In the genomic region with DNA sequence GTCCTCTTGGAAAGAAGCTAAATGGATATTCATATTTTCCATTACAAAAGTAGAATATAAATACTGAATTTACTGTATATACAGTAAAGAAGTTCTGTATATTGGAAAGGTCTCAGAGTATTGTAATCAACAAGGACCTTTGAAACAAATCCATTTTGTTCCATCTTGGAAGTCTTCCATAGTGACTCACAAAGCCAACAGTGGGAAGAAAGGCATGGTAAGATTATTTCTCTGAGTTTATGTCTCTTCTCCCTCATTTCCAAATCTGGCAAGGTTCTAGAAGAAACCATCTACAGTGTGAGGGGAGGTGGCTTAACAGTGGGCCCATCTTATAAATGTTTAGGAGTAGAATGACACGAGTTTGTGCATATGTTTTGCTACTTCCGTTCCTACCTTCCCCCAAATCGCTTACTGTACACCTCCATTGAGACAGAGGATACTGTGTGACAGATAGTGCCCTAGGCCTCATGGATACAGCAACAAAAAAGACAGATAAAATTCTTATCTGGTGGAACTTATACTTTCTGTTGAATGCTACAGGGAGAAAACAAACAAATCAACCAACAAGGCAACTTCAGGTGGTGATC, we compare ENCODE assay signal across 1 cellular context.
TF ChIP-seq lines count a peak whose summit lies in the region.

No MANE protein-coding gene starts in this region.

TF ChIP-seq in K562, 482 proteins besides CTCF, POLR2A, EP300 and RAD21 (continued from another document):
- TF ChIP-seq, protein P1, sequence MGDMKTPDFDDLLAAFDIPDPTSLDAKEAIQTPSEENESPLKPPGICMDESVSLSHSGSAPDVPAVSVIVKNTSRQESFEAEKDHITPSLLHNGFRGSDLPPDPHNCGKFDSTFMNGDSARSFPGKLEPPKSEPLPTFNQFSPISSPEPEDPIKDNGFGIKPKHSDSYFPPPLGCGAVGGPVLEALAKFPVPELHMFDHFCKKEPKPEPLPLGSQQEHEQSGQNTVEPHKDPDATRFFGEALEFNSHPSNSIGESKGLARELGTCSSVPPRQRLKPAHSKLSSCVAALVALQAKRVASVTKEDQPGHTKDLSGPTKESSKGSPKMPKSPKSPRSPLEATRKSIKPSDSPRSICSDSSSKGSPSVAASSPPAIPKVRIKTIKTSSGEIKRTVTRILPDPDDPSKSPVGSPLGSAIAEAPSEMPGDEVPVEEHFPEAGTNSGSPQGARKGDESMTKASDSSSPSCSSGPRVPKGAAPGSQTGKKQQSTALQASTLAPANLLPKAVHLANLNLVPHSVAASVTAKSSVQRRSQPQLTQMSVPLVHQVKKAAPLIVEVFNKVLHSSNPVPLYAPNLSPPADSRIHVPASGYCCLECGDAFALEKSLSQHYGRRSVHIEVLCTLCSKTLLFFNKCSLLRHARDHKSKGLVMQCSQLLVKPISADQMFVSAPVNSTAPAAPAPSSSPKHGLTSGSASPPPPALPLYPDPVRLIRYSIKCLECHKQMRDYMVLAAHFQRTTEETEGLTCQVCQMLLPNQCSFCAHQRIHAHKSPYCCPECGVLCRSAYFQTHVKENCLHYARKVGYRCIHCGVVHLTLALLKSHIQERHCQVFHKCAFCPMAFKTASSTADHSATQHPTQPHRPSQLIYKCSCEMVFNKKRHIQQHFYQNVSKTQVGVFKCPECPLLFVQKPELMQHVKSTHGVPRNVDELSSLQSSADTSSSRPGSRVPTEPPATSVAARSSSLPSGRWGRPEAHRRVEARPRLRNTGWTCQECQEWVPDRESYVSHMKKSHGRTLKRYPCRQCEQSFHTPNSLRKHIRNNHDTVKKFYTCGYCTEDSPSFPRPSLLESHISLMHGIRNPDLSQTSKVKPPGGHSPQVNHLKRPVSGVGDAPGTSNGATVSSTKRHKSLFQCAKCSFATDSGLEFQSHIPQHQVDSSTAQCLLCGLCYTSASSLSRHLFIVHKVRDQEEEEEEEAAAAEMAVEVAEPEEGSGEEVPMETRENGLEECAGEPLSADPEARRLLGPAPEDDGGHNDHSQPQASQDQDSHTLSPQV (IDR thresholded peaks at IDR 0.05), result no peak
- no peak for TF ChIP-seq STAG1 (CRISPR knock-in tag; IDR thresholded peaks at IDR 0.05; ENCODE audit: borderline replicate concordance)
- TF ChIP-seq ZC3H8 (IDR thresholded peaks at IDR 0.05), result no peak
- no peak for TF ChIP-seq SPI1 (IDR thresholded peaks at IDR 0.05; ENCODE audit: borderline replicate concordance, low read depth, low read length)
- no peak for TF ChIP-seq ZNF583 (CRISPR knock-in tag; IDR thresholded peaks at IDR 0.05)
- TF ChIP-seq ETV1 (tag; conservative IDR thresholded peaks at IDR 0.05; ENCODE audit: low read depth), result 0 out of 2 replicates have a peak, but pooled peaks have one; percentile 17
- no peak for TF ChIP-seq NCOA4 (IDR thresholded peaks at IDR 0.05; ENCODE audit: partially characterized antibody)
- no peak for TF ChIP-seq EP400 (IDR thresholded peaks at IDR 0.05)
- TF ChIP-seq ZNF324 (CRISPR knock-in tag; IDR thresholded peaks at IDR 0.05), result no peak
- TF ChIP-seq MAFK (IDR thresholded peaks at IDR 0.05; ENCODE audit: low read length), result no peak
- TF ChIP-seq NFIC (IDR thresholded peaks at IDR 0.05), result peak; percentile 19; the same call in 1 of the 2 replicates
- no peak for TF ChIP-seq TBP (optimal IDR thresholded peaks at IDR 0.05; ENCODE audit: low read depth, low read length)
- TF ChIP-seq, protein P2, sequence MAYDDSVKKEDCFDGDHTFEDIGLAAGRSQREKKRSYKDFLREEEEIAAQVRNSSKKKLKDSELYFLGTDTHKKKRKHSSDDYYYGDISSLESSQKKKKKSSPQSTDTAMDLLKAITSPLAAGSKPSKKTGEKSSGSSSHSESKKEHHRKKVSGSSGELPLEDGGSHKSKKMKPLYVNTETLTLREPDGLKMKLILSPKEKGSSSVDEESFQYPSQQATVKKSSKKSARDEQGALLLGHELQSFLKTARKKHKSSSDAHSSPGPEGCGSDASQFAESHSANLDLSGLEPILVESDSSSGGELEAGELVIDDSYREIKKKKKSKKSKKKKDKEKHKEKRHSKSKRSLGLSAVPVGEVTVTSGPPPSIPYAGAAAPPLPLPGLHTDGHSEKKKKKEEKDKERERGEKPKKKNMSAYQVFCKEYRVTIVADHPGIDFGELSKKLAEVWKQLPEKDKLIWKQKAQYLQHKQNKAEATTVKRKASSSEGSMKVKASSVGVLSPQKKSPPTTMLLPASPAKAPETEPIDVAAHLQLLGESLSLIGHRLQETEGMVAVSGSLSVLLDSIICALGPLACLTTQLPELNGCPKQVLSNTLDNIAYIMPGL (CRISPR knock-in tag; IDR thresholded peaks at IDR 0.05), result no peak
- TF ChIP-seq FOSL1 (tag; conservative IDR thresholded peaks at IDR 0.05), result peak; percentile 61
- no peak for TF ChIP-seq RBM25 (IDR thresholded peaks at IDR 0.05; ENCODE audit: low read depth, low read length, severe bottlenecking)
- no peak for TF ChIP-seq ZKSCAN3 (CRISPR knock-in tag; IDR thresholded peaks at IDR 0.05)
- TF ChIP-seq, protein P3, sequence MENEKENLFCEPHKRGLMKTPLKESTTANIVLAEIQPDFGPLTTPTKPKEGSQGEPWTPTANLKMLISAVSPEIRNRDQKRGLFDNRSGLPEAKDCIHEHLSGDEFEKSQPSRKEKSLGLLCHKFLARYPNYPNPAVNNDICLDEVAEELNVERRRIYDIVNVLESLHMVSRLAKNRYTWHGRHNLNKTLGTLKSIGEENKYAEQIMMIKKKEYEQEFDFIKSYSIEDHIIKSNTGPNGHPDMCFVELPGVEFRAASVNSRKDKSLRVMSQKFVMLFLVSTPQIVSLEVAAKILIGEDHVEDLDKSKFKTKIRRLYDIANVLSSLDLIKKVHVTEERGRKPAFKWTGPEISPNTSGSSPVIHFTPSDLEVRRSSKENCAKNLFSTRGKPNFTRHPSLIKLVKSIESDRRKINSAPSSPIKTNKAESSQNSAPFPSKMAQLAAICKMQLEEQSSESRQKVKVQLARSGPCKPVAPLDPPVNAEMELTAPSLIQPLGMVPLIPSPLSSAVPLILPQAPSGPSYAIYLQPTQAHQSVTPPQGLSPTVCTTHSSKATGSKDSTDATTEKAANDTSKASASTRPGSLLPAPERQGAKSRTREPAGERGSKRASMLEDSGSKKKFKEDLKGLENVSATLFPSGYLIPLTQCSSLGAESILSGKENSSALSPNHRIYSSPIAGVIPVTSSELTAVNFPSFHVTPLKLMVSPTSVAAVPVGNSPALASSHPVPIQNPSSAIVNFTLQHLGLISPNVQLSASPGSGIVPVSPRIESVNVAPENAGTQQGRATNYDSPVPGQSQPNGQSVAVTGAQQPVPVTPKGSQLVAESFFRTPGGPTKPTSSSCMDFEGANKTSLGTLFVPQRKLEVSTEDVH (IDR thresholded peaks at IDR 0.05; ENCODE audit: low read depth, partially characterized antibody), result no peak
- no peak for TF ChIP-seq PHB2 (IDR thresholded peaks at IDR 0.05; ENCODE audit: low read depth)
- TF ChIP-seq MTA3 (IDR thresholded peaks at IDR 0.05; ENCODE audit: borderline replicate concordance), result no peak
- TF ChIP-seq ZNF175 (CRISPR knock-in tag; IDR thresholded peaks at IDR 0.05; ENCODE audit: low read depth), result no peak
- TF ChIP-seq ATF7 (IDR thresholded peaks at IDR 0.05), result no peak
